Comparison of ENCODE assay signal across 11 cellular contexts in the genomic region with DNA sequence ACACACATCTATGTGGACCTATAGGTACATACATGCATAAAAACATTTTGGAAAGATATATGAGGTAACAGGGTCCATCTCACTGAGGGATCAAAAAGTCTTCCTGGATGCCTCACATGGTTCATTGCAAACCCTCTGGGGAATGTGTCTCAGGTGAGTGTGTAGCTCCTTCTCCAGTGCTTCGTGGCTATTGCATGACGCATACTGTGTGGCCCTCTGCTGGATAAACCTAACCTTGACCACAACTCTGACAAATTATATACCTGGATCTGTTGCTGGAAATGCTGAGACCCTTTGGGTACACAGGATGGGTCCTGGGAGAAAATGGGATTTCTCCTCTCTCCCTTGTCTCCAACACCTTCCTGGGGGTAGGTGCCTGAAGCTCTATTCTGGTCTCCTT.
DNase-seq lines count a peak whose midpoint lies in the region; ATAC-seq and TF ChIP-seq lines count a peak whose summit lies in the region.
"Had no signal": no experiment of that assay in that cellular context is flagged by ENCODE, and none has a peak within 500 bp of the region (broad histone marks: within the 10 kb centered on the region; RNA-seq: fewer than 3 reads in every experiment).

No MANE protein-coding gene starts in this region.

- peaks cover 0 to 24% (median 8%) of the 10 kb centered on the region in 4 donors for H3K4me1 ChIP-seq in stomach

- no peak for TF ChIP-seq EP300 in stomach (IDR thresholded peaks at IDR 0.05)

- peak; percentile 52 for ATAC-seq in esophagus mucosa

- H3K27me3 ChIP-seq in stomach, result no peaks in the 10 kb centered on the region
- H3K27me3 ChIP-seq: pancreas had no signal

- H3K9me3 ChIP-seq in stomach, result no peaks in the 10 kb centered on the region
- H3K9me3 ChIP-seq: pancreas had no signal

- TF ChIP-seq CTCF in stomach (IDR thresholded peaks at IDR 0.05), result peak in 1 of 7 experiments; percentile 27

- no peak overlapping the region for H3K4me3 ChIP-seq in stomach
- H3K4me3 ChIP-seq: pancreas had no signal

- no peaks in the 10 kb centered on the region for H3K36me3 ChIP-seq in stomach
- H3K36me3 ChIP-seq: pancreas had no signal

- TF ChIP-seq POLR2A in stomach (IDR thresholded peaks at IDR 0.05), result no peak

- WGBS in stomach, 5 donors, result 34 to 69% (median 47%) methylated on average over 2 of the region's 2 CpGs

- intact Hi-C loops in stomach (cut with DNase I; ENCODE audit: low total_unique reads), result no loop called here

- DNase-seq in NCI-H82 (lab: John Stamatoyannopoulos, UW), result peak; percentile 47
- DNase-seq in NCI-H82 treated with DMSO at 0.1 percent for 48 hours (lab: John Stamatoyannopoulos, UW; ENCODE audit: unreplicated experiment), result no peak
- peak; percentile 5 for DNase-seq in NCI-H526 treated with DMSO at 0.1 percent for 48 hours (lab: John Stamatoyannopoulos, UW)
- peak; percentile 30 for DNase-seq in stomach
- no peak for DNase-seq in DMS153 (lab: John Stamatoyannopoulos, UW)
- DNase-seq in putamen (ENCODE audit: low spot score), result no peak
- DNase-seq in NCI-H446 (lab: John Stamatoyannopoulos, UW), result no peak
- DNase-seq: amniotic stem cell; stimulated activated CD4-positive, alpha-beta T cell treated with anti-CD3 and anti-CD28 coated beads, Interleukin-4, amount 100 ng/mL, for 4 hours had no signal

- H3K27ac ChIP-seq in stomach, result peak overlapping the region in 1 of 5 donors; percentile 57
- H3K27ac ChIP-seq: pancreas had no signal

Comparison
In these comparisons a context has a peak if more than half of its experiments do, and no peak if none do; other contexts are left out.
1. DNase-seq: peak in NCI-H82 (single experiment), NCI-H526 treated with DMSO at 0.1 percent for 48 hours (single experiment) and stomach (single experiment); none in NCI-H82 treated with DMSO at 0.1 percent for 48 hours (single experiment), DMS153 (single experiment), putamen (single experiment) and NCI-H446 (0 of 2).